In the genomic region with DNA sequence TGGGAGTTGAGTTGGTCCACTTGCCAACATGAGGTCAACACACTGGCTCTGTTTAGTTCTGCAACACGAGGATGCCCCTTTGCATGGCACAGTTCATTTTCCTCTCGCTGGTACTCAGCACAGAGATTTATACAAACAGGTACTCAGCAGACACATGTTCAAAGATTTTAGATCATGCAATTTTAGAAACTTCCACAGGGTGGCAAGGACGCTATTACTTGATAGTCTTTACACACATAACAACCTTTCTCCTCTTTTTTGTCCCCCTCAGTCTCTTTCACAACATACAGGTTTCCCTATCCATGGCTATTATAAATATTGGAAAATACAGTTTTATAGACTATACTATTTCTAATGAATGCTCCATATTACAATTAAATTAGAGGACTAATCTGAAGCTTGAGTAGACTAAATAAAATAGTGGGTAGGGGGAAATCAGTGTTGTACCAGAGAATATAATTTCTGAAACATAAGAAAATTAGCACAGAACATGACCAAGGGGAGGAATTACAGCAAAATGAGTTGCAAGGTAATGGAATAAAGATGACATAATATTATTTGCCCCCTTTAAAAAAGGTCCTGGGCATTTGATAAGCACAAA, we compare ENCODE assay signal across 9 cellular contexts.
A peak's percentile ranks its signal among the peaks of the same experiment; 100 is the strongest.
DNase-seq lines count a peak whose midpoint lies in the region; ATAC-seq, FAIRE-seq and TF ChIP-seq lines count a peak whose summit lies in the region.
"Had no signal": no experiment of that assay in that cellular context is flagged by ENCODE, and none has a peak within 500 bp of the region (broad histone marks: within the 10 kb centered on the region; RNA-seq: fewer than 3 reads in every experiment).

No MANE protein-coding gene starts in this region.

- H3K9me3 Mint-ChIP-seq in chondrocyte (ENCODE audit: low read depth) = no peaks in the 10 kb centered on the region
- H3K9me3 Mint-ChIP-seq in activated naive CD4-positive, alpha-beta T cell treated with anti-CD3 and anti-CD28 coated beads for 36 hours = peaks cover 3% of the 10 kb centered on the region

- CTCF ChIA-PET in activated naive CD4-positive, alpha-beta T cell treated with anti-CD3 and anti-CD28 coated beads for 36 hours (lab: Charles Lee) = no interaction called here

- H3K4me1 Mint-ChIP-seq in chondrocyte (ENCODE audit: low read depth) = no peaks in the 10 kb centered on the region
- H3K4me1 Mint-ChIP-seq in activated naive CD4-positive, alpha-beta T cell treated with anti-CD3 and anti-CD28 coated beads for 36 hours (ENCODE audit: low read depth) = no peaks in the 10 kb centered on the region

- no peak overlapping the region for H3K27ac ChIP-seq in pancreas
- H3K27ac ChIP-seq: SJSA1 had no signal

- TF ChIP-seq CTCF in HFF-Myc (IDR thresholded peaks at IDR 0.05; ENCODE audit: low read depth, low read length, missing control alignments) = peak; percentile 3
- TF ChIP-seq CTCF in chondrocyte (IDR thresholded peaks at IDR 0.05) = peak; percentile 81
- peak in 2 of 4 donors; percentile 19 to 28 for TF ChIP-seq CTCF in pancreas (IDR thresholded peaks at IDR 0.05)
- no peak for TF ChIP-seq CTCF in lower leg skin (IDR thresholded peaks at IDR 0.05)

- no peaks in the 10 kb centered on the region for H3K36me3 Mint-ChIP-seq in chondrocyte (ENCODE audit: low read depth)
- H3K36me3 Mint-ChIP-seq in activated naive CD4-positive, alpha-beta T cell treated with anti-CD3 and anti-CD28 coated beads for 36 hours (ENCODE audit: low read depth) = no peaks in the 10 kb centered on the region

- DNase-seq in HFF-Myc (ENCODE audit: extremely low read depth, low read depth) (peak; percentile 10), NCI-H510A treated with DMSO at 0.1 percent for 48 hours (lab: John Stamatoyannopoulos, UW) (peak; percentile 72), chondrocyte (ENCODE audit: low spot score) (no peak), pancreas (no peak), lower leg skin (ENCODE audit: low spot score in 2 of 2) (no peak)
- no peak for DNase-seq in activated naive CD4-positive, alpha-beta T cell treated with anti-CD3 and anti-CD28 coated beads for 36 hours

- ATAC-seq in pancreas (peak in 3 of 4 donors; percentile 25 to 62 (median 38)), HG02970 (IDR thresholded peaks at IDR 0.05; ENCODE audit: low FRiP score, unreplicated experiment) (no peak), GM19395 (IDR thresholded peaks at IDR 0.05; ENCODE audit: unreplicated experiment) (no peak)

- no peak overlapping the region for H3K27ac Mint-ChIP-seq in chondrocyte (ENCODE audit: unreplicated experiment)
- no peak overlapping the region for H3K27ac Mint-ChIP-seq in activated naive CD4-positive, alpha-beta T cell treated with anti-CD3 and anti-CD28 coated beads for 36 hours

- intact Hi-C loops in pancreas (cut with DNase I) = no loop called here
- intact Hi-C loops in lower leg skin (cut with DNase I; ENCODE audit: low total_unique reads) = no loop called here
- intact Hi-C loops in activated naive CD4-positive, alpha-beta T cell treated with anti-CD3 and anti-CD28 coated beads for 36 hours (cut with micrococcal nuclease) = no loop called here

- no peaks in the 10 kb centered on the region for H3K36me3 ChIP-seq in pancreas
- H3K36me3 ChIP-seq: SJSA1 had no signal

- no peaks in the 10 kb centered on the region for H3K4me1 ChIP-seq in pancreas
- H3K4me1 ChIP-seq: SJSA1 had no signal

- H3K27me3 ChIP-seq in pancreas = no peaks in the 10 kb centered on the region

- 9 to 12% methylated on average over 3 of the region's 3 CpGs for whole genome bisulfite sequencing in pancreas, 2 donors
- WGBS in lower leg skin, 2 donors = 19 to 30% methylated on average over 3 of the region's 3 CpGs

- H3K4me3 ChIP-seq in HFF-Myc (replicated peaks; ENCODE audit: low read depth, low read length) (no peak overlapping the region), pancreas (no peak overlapping the region), lower leg skin (ENCODE audit: low read depth, poor library complexity, severe bottlenecking) (no peak overlapping the region)
- H3K4me3 ChIP-seq: SJSA1 had no signal

- H3K27me3 Mint-ChIP-seq in chondrocyte (ENCODE audit: low read depth) = peaks cover 1% of the 10 kb centered on the region
- H3K27me3 Mint-ChIP-seq in activated naive CD4-positive, alpha-beta T cell treated with anti-CD3 and anti-CD28 coated beads for 36 hours (ENCODE audit: low read depth) = no peaks in the 10 kb centered on the region

- no peaks in the 10 kb centered on the region for H3K9me3 ChIP-seq in pancreas
- H3K9me3 ChIP-seq: SJSA1 had no signal

- no peak for FAIRE-seq in pancreas (lab: Jason Lieb, UNC)

- no peak overlapping the region for H3K4me3 Mint-ChIP-seq in chondrocyte (ENCODE audit: unreplicated experiment)
- H3K4me3 Mint-ChIP-seq in activated naive CD4-positive, alpha-beta T cell treated with anti-CD3 and anti-CD28 coated beads for 36 hours = no peak overlapping the region

- TF ChIP-seq POLR2A in lower leg skin (IDR thresholded peaks at IDR 0.05) = no peak

Comparison
In these comparisons a context has a peak if more than half of its experiments do, and no peak if none do; other contexts are left out.
1. DNase-seq: peak in HFF-Myc (single experiment) and NCI-H510A treated with DMSO at 0.1 percent for 48 hours (single experiment); none in chondrocyte (single experiment), pancreas (0 of 6), lower leg skin (0 of 2) and activated naive CD4-positive, alpha-beta T cell treated with anti-CD3 and anti-CD28 coated beads for 36 hours (single experiment).
2. CTCF ChIP-seq: peak in HFF-Myc (single experiment) and chondrocyte (single experiment); none in lower leg skin (0 of 3).
3. ATAC-seq: peak in pancreas (3 of 4); none in HG02970 (single experiment) and GM19395 (single experiment).